In the genomic region with DNA sequence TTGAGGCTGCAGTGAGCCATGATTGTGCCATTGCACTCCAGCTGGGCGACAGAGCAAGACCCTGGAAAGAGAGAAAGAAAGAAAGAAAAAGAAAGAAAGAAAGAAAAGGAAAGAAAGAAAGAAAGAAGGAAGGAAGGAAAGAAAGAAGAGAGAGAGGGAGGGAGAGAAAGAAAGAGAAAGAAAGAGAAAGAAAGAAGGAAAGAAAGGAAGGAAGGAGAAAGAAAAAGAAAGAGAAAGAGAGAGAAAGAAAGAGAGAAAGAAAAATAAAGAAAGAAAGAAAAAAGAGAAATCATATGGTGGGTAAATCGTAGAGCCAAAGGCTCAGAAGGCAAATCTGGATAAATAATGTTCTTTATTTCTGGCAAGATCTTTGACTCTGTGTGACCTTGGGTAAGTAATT, we compare ENCODE assay signal across 1 cellular context.
TF ChIP-seq lines count a peak whose summit lies in the region.

No MANE protein-coding gene starts in this region.

TF ChIP-seq in K562, 482 proteins besides CTCF, POLR2A, EP300 and RAD21:
- TF ChIP-seq CBX8 (IDR thresholded peaks at IDR 0.05; ENCODE audit: borderline replicate concordance, extremely low read depth, low read depth, low read length, poor library complexity, severe bottlenecking) = no peak
- TF ChIP-seq, protein P1, sequence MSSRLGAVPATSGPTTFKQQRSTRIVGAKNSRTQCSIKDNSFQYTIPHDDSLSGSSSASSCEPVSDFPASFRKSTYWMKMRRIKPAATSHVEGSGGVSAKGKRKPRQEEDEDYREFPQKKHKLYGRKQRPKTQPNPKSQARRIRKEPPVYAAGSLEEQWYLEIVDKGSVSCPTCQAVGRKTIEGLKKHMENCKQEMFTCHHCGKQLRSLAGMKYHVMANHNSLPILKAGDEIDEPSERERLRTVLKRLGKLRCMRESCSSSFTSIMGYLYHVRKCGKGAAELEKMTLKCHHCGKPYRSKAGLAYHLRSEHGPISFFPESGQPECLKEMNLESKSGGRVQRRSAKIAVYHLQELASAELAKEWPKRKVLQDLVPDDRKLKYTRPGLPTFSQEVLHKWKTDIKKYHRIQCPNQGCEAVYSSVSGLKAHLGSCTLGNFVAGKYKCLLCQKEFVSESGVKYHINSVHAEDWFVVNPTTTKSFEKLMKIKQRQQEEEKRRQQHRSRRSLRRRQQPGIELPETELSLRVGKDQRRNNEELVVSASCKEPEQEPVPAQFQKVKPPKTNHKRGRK (tag; IDR thresholded peaks at IDR 0.05) = peak; percentile 88
